Comparison of ENCODE assay signal across 10 cellular contexts in the genomic region with DNA sequence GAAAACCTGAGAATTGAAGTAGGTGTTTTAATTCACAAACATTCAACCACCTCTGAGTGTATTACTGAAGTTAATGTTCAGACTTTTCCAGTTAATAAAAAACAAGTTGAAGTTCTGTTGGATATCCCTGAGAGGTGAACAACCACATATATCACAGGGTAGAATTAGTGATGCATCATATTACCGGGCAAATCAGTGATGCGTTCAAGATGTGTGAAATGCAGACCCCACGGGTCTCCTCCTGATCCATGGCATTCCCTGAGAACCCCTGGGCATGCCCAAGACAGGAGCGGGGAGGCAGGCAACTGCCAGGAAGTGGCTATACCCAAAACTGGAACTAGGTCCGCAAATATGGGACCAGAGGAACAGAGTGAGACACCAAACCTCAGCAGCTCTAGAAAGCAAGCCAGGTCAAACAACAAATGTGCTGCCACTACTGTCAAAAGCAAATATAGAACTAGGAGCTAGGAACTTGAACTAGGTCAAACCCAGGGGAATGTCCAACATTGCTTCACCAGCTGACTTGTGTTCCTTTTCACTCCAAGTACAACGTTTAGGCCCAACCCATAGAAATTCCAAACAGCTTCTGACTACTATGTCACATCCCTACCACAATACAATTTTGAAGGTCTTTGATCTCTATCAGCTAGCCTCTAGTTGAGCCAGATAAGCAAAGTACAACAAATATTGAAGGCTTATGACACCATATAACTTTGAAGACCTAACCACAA. TPM values are rescaled to one million over a fixed set of nuclear protein-coding genes. Genes with fewer than 3 reads are reported as not detected.
DNase-seq lines count a peak whose midpoint lies in the region; ATAC-seq lines count a peak whose summit lies in the region.
"Had no signal": no experiment of that assay in that cellular context is flagged by ENCODE, and none has a peak within 500 bp of the region (broad histone marks: within the 10 kb centered on the region; RNA-seq: fewer than 3 reads in every experiment).

No MANE protein-coding gene starts in this region.

- ATAC-seq in HG02973 (IDR thresholded peaks at IDR 0.05; ENCODE audit: unreplicated experiment) = no peak
- ATAC-seq in HG03196 (IDR thresholded peaks at IDR 0.05; ENCODE audit: unreplicated experiment) = no peak
- ATAC-seq: activated T-cell treated with anti-CD3 and anti-CD28 coated beads, Interleukin-2, amount 50 U/mL, for 4 hours had no signal

- DNase-seq in GM03348 (ENCODE audit: low spot score) = peak; percentile 63
- DNase-seq in amniotic epithelial cell (ENCODE audit: low read depth) = peak; percentile 95
- peak; percentile 99 for DNase-seq in iris pigment epithelial cell (ENCODE audit: low read depth)
- peak; percentile 100 for DNase-seq in renal cortical epithelial cell (ENCODE audit: low read depth)
- DNase-seq in NOMO-1 treated with dmso at 0.1 percent for 144 hours (lab: John Stamatoyannopoulos, UW; ENCODE audit: unreplicated experiment) = no peak
- no peak for DNase-seq in HPDE6-E6E7 (ENCODE audit: extremely low spot score)
- DNase-seq: activated T-cell treated with anti-CD3 and anti-CD28 coated beads, Interleukin-2, amount 50 U/mL, for 4 hours had no signal

RNA-seq across cellular contexts. Expression of a gene that starts 20.2 kb away (rescaled TPM):
- 21.9 and 28.9 TPM in 2 replicates for total RNA-seq in renal cortical epithelial cell
- total RNA-seq: H4 had no signal

RNA-seq across cellular contexts. Expression of a gene that starts 46.2 kb away (rescaled TPM):
- 1,050 and 1,307 TPM in 2 replicates for total RNA-seq in renal cortical epithelial cell

RNA-seq across cellular contexts. Expression of a gene that starts 52.3 kb away (rescaled TPM):
- 51.3 and 85.3 TPM in 2 replicates for total RNA-seq in renal cortical epithelial cell

Comparison
In these comparisons a context has a peak if more than half of its experiments do, and no peak if none do; other contexts are left out.
1. DNase-seq: peak in GM03348 (single experiment), amniotic epithelial cell (single experiment), iris pigment epithelial cell (single experiment) and renal cortical epithelial cell (single experiment); none in NOMO-1 treated with dmso at 0.1 percent for 144 hours (single experiment) and HPDE6-E6E7 (single experiment).